23 cellular contexts compared by ENCODE assay signal in the genomic region with DNA sequence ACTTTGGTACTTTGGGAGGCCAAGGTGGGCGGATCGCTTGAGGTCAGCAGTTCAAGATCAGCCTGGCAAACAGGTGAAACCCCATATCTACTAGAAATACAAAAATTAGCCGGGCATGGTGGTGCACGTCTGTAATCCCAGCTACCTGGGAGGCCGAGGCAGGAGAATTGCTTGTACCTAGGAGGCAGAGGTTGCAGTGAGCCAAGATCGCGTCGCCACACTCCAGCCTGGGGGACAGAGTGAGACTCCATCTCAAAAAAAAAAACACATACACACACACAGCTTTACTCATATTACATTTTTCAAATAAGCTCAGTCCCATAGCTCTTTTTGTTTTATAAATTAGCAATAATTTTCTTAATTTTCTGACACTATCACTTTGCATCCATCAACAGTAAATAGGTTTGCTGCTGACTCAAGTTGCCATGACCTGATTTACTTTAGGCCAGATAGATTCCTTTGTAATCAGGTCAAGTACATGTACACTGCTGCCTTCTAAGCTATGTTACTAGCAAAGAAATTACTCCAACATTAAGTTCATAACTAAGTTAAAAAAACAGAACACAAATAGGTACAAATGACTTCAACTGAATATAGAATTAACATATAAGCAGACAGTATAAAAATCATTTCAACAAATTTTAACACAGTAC.
"Had no signal": no experiment of that assay in that cellular context is flagged by ENCODE, and none has a peak within 500 bp of the region (broad histone marks: within the 10 kb centered on the region; RNA-seq: fewer than 3 reads in every experiment).

No MANE protein-coding gene starts in this region.

- H3K4me3 ChIP-seq: colonic mucosa, left ventricle myocardium inferior, lower lobe of right lung, testis, tibial nerve, upper lobe of right lung, vagina had no signal

- FAIRE-seq: endothelial cell of umbilical vein had no signal

- DNase-seq: colonic mucosa; dermis blood vessel endothelial cell; effector CD4-positive, alpha-beta T cell; endodermal cell; erythroblast; foreskin keratinocyte; immature natural killer cell; left cardiac atrium; left ventricle myocardium inferior; lower lobe of right lung; natural killer cell; posterior cingulate gyrus; stimulated activated CD4-positive, alpha-beta T cell treated with anti-CD3 and anti-CD28 coated beads, Interleukin-2, amount 100 ng/mL, for 24 hours; stimulated activated naive CD4-positive, alpha-beta T cell; testis; upper lobe of right lung had no signal

- H3K4me3 Mint-ChIP-seq: endodermal cell, immature natural killer cell, memory B cell, mesothelial cell of epicardium, natural killer cell, neural crest cell had no signal

- H3K36me3 ChIP-seq: colonic mucosa had no signal

- H3K4me1 ChIP-seq: colonic mucosa, foreskin keratinocyte, lower lobe of right lung, testis, tibial nerve, upper lobe of right lung, vagina had no signal

- H3K27ac ChIP-seq: colonic mucosa, foreskin keratinocyte, left ventricle myocardium inferior, lower lobe of right lung, testis, tibial nerve, upper lobe of right lung, vagina had no signal

- H3K36me3 Mint-ChIP-seq: natural killer cell had no signal

- ATAC-seq: foreskin keratinocyte, left cardiac atrium, lower lobe of right lung, natural killer cell, sciatic nerve, upper lobe of right lung had no signal

- H3K4me1 Mint-ChIP-seq: endodermal cell, mesothelial cell of epicardium, neural crest cell had no signal

- H3K9me3 ChIP-seq: colonic mucosa, left ventricle myocardium inferior, lower lobe of right lung, testis, tibial nerve, upper lobe of right lung, vagina had no signal

- H3K27ac Mint-ChIP-seq: endodermal cell, memory B cell, mesothelial cell of epicardium had no signal

- H3K9me3 Mint-ChIP-seq: endodermal cell, immature natural killer cell, memory B cell, mesothelial cell of epicardium, natural killer cell, neural crest cell had no signal

- H3K27me3 Mint-ChIP-seq: memory B cell had no signal

- H3K27me3 ChIP-seq: colonic mucosa, foreskin keratinocyte, testis, tibial nerve, upper lobe of right lung, vagina had no signal
